ENCODE assay signal across 4 cellular contexts in genomic region chr19:16749326-16749725, GRCh38. TPM values are rescaled to one million over a fixed set of nuclear protein-coding genes. Genes with fewer than 3 reads are reported as not detected.
"Had no signal": no experiment of that assay in that cellular context is flagged by ENCODE, and none has a peak within 500 bp of the region (broad histone marks: within the 10 kb centered on the region; RNA-seq: fewer than 3 reads in every experiment).

No MANE protein-coding gene starts in this region.

- H3K4me3 ChIP-seq: GM12878 had no signal

- DNase-seq: GDM1, GF-D8 had no signal

- ATAC-seq: GM12878 had no signal

RNA-seq across cellular contexts. Expression of gene NWD1, which starts 29.7 kb away (rescaled TPM):
- total RNA-seq: G401 had no signal
